ENCODE assay signal across 1 cellular context in the genomic region with DNA sequence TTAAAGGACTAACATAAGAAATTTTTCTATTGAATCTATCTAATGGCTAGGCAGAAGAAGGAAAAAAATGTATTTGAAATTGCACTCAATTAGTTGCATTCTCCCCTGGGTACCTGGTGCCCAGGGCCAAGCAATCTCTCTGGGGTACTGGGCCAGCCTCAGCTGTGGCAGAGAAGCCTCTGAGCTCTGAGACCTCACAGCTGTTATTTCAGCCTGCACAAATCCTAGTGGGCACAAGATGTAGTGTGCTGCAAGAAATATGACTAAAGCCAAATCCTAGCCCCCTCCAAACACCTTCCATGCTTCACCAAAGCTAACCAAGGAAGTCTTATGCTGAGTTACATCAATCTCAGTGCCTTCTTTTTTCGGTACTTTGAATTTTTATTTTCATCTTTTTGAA.
TF ChIP-seq lines count a peak whose summit lies in the region.

No MANE protein-coding gene starts in this region.

TF ChIP-seq in H1, 55 proteins besides CTCF, POLR2A, EP300 and RAD21 (continued from another document):
- TF ChIP-seq, protein P1, sequence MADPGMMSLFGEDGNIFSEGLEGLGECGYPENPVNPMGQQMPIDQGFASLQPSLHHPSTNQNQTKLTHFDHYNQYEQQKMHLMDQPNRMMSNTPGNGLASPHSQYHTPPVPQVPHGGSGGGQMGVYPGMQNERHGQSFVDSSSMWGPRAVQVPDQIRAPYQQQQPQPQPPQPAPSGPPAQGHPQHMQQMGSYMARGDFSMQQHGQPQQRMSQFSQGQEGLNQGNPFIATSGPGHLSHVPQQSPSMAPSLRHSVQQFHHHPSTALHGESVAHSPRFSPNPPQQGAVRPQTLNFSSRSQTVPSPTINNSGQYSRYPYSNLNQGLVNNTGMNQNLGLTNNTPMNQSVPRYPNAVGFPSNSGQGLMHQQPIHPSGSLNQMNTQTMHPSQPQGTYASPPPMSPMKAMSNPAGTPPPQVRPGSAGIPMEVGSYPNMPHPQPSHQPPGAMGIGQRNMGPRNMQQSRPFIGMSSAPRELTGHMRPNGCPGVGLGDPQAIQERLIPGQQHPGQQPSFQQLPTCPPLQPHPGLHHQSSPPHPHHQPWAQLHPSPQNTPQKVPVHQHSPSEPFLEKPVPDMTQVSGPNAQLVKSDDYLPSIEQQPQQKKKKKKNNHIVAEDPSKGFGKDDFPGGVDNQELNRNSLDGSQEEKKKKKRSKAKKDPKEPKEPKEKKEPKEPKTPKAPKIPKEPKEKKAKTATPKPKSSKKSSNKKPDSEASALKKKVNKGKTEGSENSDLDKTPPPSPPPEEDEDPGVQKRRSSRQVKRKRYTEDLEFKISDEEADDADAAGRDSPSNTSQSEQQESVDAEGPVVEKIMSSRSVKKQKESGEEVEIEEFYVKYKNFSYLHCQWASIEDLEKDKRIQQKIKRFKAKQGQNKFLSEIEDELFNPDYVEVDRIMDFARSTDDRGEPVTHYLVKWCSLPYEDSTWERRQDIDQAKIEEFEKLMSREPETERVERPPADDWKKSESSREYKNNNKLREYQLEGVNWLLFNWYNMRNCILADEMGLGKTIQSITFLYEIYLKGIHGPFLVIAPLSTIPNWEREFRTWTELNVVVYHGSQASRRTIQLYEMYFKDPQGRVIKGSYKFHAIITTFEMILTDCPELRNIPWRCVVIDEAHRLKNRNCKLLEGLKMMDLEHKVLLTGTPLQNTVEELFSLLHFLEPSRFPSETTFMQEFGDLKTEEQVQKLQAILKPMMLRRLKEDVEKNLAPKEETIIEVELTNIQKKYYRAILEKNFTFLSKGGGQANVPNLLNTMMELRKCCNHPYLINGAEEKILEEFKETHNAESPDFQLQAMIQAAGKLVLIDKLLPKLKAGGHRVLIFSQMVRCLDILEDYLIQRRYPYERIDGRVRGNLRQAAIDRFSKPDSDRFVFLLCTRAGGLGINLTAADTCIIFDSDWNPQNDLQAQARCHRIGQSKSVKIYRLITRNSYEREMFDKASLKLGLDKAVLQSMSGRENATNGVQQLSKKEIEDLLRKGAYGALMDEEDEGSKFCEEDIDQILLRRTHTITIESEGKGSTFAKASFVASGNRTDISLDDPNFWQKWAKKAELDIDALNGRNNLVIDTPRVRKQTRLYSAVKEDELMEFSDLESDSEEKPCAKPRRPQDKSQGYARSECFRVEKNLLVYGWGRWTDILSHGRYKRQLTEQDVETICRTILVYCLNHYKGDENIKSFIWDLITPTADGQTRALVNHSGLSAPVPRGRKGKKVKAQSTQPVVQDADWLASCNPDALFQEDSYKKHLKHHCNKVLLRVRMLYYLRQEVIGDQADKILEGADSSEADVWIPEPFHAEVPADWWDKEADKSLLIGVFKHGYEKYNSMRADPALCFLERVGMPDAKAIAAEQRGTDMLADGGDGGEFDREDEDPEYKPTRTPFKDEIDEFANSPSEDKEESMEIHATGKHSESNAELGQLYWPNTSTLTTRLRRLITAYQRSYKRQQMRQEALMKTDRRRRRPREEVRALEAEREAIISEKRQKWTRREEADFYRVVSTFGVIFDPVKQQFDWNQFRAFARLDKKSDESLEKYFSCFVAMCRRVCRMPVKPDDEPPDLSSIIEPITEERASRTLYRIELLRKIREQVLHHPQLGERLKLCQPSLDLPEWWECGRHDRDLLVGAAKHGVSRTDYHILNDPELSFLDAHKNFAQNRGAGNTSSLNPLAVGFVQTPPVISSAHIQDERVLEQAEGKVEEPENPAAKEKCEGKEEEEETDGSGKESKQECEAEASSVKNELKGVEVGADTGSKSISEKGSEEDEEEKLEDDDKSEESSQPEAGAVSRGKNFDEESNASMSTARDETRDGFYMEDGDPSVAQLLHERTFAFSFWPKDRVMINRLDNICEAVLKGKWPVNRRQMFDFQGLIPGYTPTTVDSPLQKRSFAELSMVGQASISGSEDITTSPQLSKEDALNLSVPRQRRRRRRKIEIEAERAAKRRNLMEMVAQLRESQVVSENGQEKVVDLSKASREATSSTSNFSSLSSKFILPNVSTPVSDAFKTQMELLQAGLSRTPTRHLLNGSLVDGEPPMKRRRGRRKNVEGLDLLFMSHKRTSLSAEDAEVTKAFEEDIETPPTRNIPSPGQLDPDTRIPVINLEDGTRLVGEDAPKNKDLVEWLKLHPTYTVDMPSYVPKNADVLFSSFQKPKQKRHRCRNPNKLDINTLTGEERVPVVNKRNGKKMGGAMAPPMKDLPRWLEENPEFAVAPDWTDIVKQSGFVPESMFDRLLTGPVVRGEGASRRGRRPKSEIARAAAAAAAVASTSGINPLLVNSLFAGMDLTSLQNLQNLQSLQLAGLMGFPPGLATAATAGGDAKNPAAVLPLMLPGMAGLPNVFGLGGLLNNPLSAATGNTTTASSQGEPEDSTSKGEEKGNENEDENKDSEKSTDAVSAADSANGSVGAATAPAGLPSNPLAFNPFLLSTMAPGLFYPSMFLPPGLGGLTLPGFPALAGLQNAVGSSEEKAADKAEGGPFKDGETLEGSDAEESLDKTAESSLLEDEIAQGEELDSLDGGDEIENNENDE (IDR thresholded peaks at IDR 0.05; ENCODE audit: insufficient replicate concordance, low read length), result no peak
- TF ChIP-seq SP2 (IDR thresholded peaks at IDR 0.05; ENCODE audit: low read length), result no peak
- no peak for TF ChIP-seq ZNF274 (IDR thresholded peaks at IDR 0.05; ENCODE audit: borderline replicate concordance, extremely low read depth, low read length)
- no peak for TF ChIP-seq BRCA1 (IDR thresholded peaks at IDR 0.05; ENCODE audit: low read depth, low read length)
- TF ChIP-seq NRF1 (IDR thresholded peaks at IDR 0.05; ENCODE audit: low read depth, low read length), result no peak
- TF ChIP-seq TEAD4 (IDR thresholded peaks at IDR 0.05; ENCODE audit: low read depth, low read length), result no peak
- no peak for TF ChIP-seq YY1 (IDR thresholded peaks at IDR 0.05; ENCODE audit: low read depth, low read length)
- TF ChIP-seq KDM5A (IDR thresholded peaks at IDR 0.05; ENCODE audit: low read length), result no peak
- no peak for TF ChIP-seq CTBP2 (IDR thresholded peaks at IDR 0.05; ENCODE audit: borderline replicate concordance, insufficient read depth, insufficient read length, low read length)
- no peak for TF ChIP-seq BCL11A (IDR thresholded peaks at IDR 0.05; ENCODE audit: low read depth in 2 of 2, low read length in 2 of 2)
